Comparison of ENCODE assay signal across 1 cellular context in genomic region chr16:280991-281659, GRCh38.
TF ChIP-seq lines count a peak whose summit lies in the region.

No MANE protein-coding gene starts in this region.

TF ChIP-seq in neural cell, 6 proteins besides CTCF, POLR2A, EP300 and RAD21:
- TF ChIP-seq, protein P1, sequence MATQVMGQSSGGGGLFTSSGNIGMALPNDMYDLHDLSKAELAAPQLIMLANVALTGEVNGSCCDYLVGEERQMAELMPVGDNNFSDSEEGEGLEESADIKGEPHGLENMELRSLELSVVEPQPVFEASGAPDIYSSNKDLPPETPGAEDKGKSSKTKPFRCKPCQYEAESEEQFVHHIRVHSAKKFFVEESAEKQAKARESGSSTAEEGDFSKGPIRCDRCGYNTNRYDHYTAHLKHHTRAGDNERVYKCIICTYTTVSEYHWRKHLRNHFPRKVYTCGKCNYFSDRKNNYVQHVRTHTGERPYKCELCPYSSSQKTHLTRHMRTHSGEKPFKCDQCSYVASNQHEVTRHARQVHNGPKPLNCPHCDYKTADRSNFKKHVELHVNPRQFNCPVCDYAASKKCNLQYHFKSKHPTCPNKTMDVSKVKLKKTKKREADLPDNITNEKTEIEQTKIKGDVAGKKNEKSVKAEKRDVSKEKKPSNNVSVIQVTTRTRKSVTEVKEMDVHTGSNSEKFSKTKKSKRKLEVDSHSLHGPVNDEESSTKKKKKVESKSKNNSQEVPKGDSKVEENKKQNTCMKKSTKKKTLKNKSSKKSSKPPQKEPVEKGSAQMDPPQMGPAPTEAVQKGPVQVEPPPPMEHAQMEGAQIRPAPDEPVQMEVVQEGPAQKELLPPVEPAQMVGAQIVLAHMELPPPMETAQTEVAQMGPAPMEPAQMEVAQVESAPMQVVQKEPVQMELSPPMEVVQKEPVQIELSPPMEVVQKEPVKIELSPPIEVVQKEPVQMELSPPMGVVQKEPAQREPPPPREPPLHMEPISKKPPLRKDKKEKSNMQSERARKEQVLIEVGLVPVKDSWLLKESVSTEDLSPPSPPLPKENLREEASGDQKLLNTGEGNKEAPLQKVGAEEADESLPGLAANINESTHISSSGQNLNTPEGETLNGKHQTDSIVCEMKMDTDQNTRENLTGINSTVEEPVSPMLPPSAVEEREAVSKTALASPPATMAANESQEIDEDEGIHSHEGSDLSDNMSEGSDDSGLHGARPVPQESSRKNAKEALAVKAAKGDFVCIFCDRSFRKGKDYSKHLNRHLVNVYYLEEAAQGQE (IDR thresholded peaks at IDR 0.05; ENCODE audit: borderline replicate concordance): no peak
- TF ChIP-seq EZH2 (IDR thresholded peaks at IDR 0.05; ENCODE audit: borderline replicate concordance, insufficient read depth, low read length, poor library complexity, severe bottlenecking) (no peak), TAF1 (IDR thresholded peaks at IDR 0.05; ENCODE audit: low read depth) (no peak), SMC3 (conservative IDR thresholded peaks at IDR 0.05; ENCODE audit: poor library complexity) (no peak), MXI1 (conservative IDR thresholded peaks at IDR 0.05; ENCODE audit: poor library complexity, severe bottlenecking) (no peak), POLR2AphosphoS5 (IDR thresholded peaks at IDR 0.05) (no peak)
